In genomic region chr4:7571001-7571400, GRCh38 we compare ENCODE assay signal across 9 cellular contexts.
"Had no signal": no experiment of that assay in that cellular context is flagged by ENCODE, and none has a peak within 500 bp of the region (broad histone marks: within the 10 kb centered on the region; RNA-seq: fewer than 3 reads in every experiment).

No MANE protein-coding gene starts in this region.

- H3K27me3 Mint-ChIP-seq: IgD-negative memory B cell had no signal

- H2AFZ ChIP-seq: GM23248 had no signal

- H3K4me3 Mint-ChIP-seq: HFFc6 had no signal

- H3K4me1 Mint-ChIP-seq: IgD-negative memory B cell had no signal

- H3K4me3 ChIP-seq: GM23248, HAP-1 had no signal

- H3K36me3 ChIP-seq: HAP-1 had no signal

- H3K9me3 ChIP-seq: HAP-1 had no signal

- H3K27ac ChIP-seq: GM23248, HL-60 had no signal

- ATAC-seq: HCT116, HepG2 had no signal

- H3K36me3 Mint-ChIP-seq: IgD-negative memory B cell had no signal

- H3K9ac ChIP-seq: GM23248 had no signal

- H3K4me1 ChIP-seq: HAP-1 had no signal

- H3K27ac Mint-ChIP-seq: HFFc6, IgD-negative memory B cell had no signal

- DNase-seq: GM23248, GOT3, HFFc6, KBM-7 had no signal
